ENCODE assay signal across 8 cellular contexts in genomic region chr7:97846945-97847344, GRCh38.
"Had no signal": no experiment of that assay in that cellular context is flagged by ENCODE, and none has a peak within 500 bp of the region (broad histone marks: within the 10 kb centered on the region; RNA-seq: fewer than 3 reads in every experiment).

No MANE protein-coding gene starts in this region.

- H3K4me2 ChIP-seq: GM23338 had no signal

- DNase-seq: H7, HFFc6, KG1 had no signal

- H3K9me3 ChIP-seq: HAP-1 had no signal

- FAIRE-seq: H1 had no signal

- H3K4me3 ChIP-seq: GM23338, HAP-1 had no signal

- ATAC-seq: GM23338, HCT116 had no signal

- H3K4me1 ChIP-seq: HAP-1 had no signal

- H2AFZ ChIP-seq: GM23338 had no signal

- H3K27ac ChIP-seq: HL-60 had no signal
